9 cellular contexts compared by ENCODE assay signal in genomic region chr5:172983542-172984243, GRCh38. TPM values are rescaled to one million over a fixed set of nuclear protein-coding genes. Genes with fewer than 3 reads are reported as not detected.
A peak's percentile ranks its signal among the peaks of the same experiment; 100 is the strongest.
DNase-seq lines count a peak whose midpoint lies in the region; ATAC-seq, FAIRE-seq and TF ChIP-seq lines count a peak whose summit lies in the region.
"Had no signal": no experiment of that assay in that cellular context is flagged by ENCODE, and none has a peak within 500 bp of the region (broad histone marks: within the 10 kb centered on the region; RNA-seq: fewer than 3 reads in every experiment).

TSS of gene ATP6V0E1 (plus strand) at chr5:172983771. CDS start at chr5:172983861, 90 bp downstream.

- DNase-seq in AML-193 (lab: John Stamatoyannopoulos, UW) (peak; percentile 79 to 88), NCI-H510A (lab: John Stamatoyannopoulos, UW) (peak; percentile 70), cerebellar nuclear complex (lab: John Stamatoyannopoulos, UW) (peak; percentile 48 to 81), keratinocyte (ENCODE audit: low read depth, low spot score) (peak; percentile 69)
- peak; percentile 84 for DNase-seq in activated CD4-positive, alpha-beta T cell treated with anti-CD3 and anti-CD28 coated beads for 1 hour
- peak; percentile 85 to 94 for DNase-seq in stimulated activated CD4-positive, alpha-beta T cell treated with anti-CD3 and anti-CD28 coated beads, Interleukin-15, amount 100 ng/mL, for 1 hour (ENCODE audit: low read depth in 1 of 2, low spot score in 1 of 2)

- H3K36me3 ChIP-seq in keratinocyte (ENCODE audit: control insufficient read depth in 2 of 2, extremely low read depth in 1 of 2, insufficient read depth in 2 of 2, low read length in 2 of 2) = peaks cover 1 to 2% of the 10 kb centered on the region in 2 experiments

- peak within 1 kb of the TSS; percentile 97 for H3K27ac ChIP-seq in keratinocyte (ENCODE audit: control insufficient read depth, insufficient read depth, low read length)

- H3K79me2 ChIP-seq in keratinocyte (ENCODE audit: control insufficient read depth, insufficient read depth, low read length) = peaks cover 41% of the 10 kb centered on the region

- peak within 1 kb of the TSS; percentile 87 for H3K4me2 ChIP-seq in keratinocyte (ENCODE audit: control insufficient read depth, extremely low read depth, insufficient read depth, low read depth, low read length)

- H3K4me3 ChIP-seq in keratinocyte (ENCODE audit: control insufficient read depth in 2 of 3, extremely low read depth in 1 of 3, insufficient read depth in 2 of 3, low read depth in 1 of 3, low read length in 3 of 3) = peak within 1 kb of the TSS; percentile 86 to 95 (median 93)

- no peak for TF ChIP-seq CTCF in keratinocyte (optimal IDR thresholded peaks at IDR 0.05 in 1 of 3, IDR thresholded peaks at IDR 0.05 in 1 of 3, conservative IDR thresholded peaks at IDR 0.05 in 1 of 3; ENCODE audit: extremely low read depth in 1 of 3, insufficient read depth in 2 of 3, low read length in 3 of 3)

- peak within 1 kb of the TSS; percentile 99 for H3K9ac ChIP-seq in keratinocyte (ENCODE audit: control insufficient read depth, extremely low read depth, insufficient read depth, low read length)

- peaks cover 7% of the 10 kb centered on the region for H3K4me1 ChIP-seq in keratinocyte (ENCODE audit: control insufficient read depth, extremely low read depth, insufficient read depth, low read length)

- H2AFZ ChIP-seq in keratinocyte (ENCODE audit: control insufficient read depth, low read length) = peak within 1 kb of the TSS; percentile 95

- dilution Hi-C loops in keratinocyte (cut with MboI; ENCODE audit: extremely low pct_ligation_motif_present, low sequenced_read_pairs) = no loop called here

- H3K9me1 ChIP-seq in keratinocyte (ENCODE audit: control insufficient read depth, extremely low read depth, insufficient read depth, low read length) = no peaks in the 10 kb centered on the region

- no peak for FAIRE-seq in keratinocyte (lab: Jason Lieb, UNC)
- FAIRE-seq: endometrium had no signal

- H3K9me3 ChIP-seq in keratinocyte (ENCODE audit: control insufficient read depth, low read depth, low read length) = no peaks in the 10 kb centered on the region

- H3K27me3 ChIP-seq in keratinocyte (ENCODE audit: control insufficient read depth, extremely low read depth, insufficient read depth, low read length) = no peaks in the 10 kb centered on the region

- ATAC-seq in GM19043 (IDR thresholded peaks at IDR 0.05; ENCODE audit: low read depth, unreplicated experiment) (peak; percentile 87), HG03354 (IDR thresholded peaks at IDR 0.05; ENCODE audit: poor library complexity, severe bottlenecking, unreplicated experiment) (peak; percentile 91)

- no peaks in the 10 kb centered on the region for H4K20me1 ChIP-seq in keratinocyte (ENCODE audit: control insufficient read depth, extremely low read depth, insufficient read depth, low read length)

RNA-seq across cellular contexts. Expression of gene ATP6V0E1, which starts in this region (rescaled TPM):
- 269 to 609 TPM (median 533 TPM) in 3 replicates for polyA plus RNA-seq in keratinocyte
- 132 TPM for polyA plus RNA-seq in keratinocyte (2011; ENCODE audit: low read depth)
- 497 and 993 TPM in 2 replicates for polyA plus RNA-seq in keratinocyte (2011; cell fraction: cytosol; rRNA removed)
- polyA plus RNA-seq in keratinocyte (2011; cell fraction: nucleus; rRNA removed) = 200 and 224 TPM in 2 replicates
- polyA plus RNA-seq in keratinocyte (2012; ENCODE audit: low replicate concordance) = 295 and 529 TPM in 2 replicates
- polyA minus RNA-seq in keratinocyte = 125 to 378 TPM (median 270 TPM) in 3 replicates
- 153 TPM for polyA minus RNA-seq in keratinocyte (2011; cell fraction: cytosol; rRNA and poly(A)+ RNA removed)
- 37.5 and 58.0 TPM in 2 replicates for polyA minus RNA-seq in keratinocyte (2011; cell fraction: nucleus; rRNA and poly(A)+ RNA removed)

Comparison
In these comparisons a context has a peak if more than half of its experiments do, and no peak if none do; other contexts are left out.
1. Peak in every context shown above with its lines: DNase-seq, ATAC-seq, H3K4me3 ChIP-seq and H3K27ac ChIP-seq.